8 cellular contexts compared by ENCODE assay signal in genomic region chr4:38062088-38062893, GRCh38.
DNase-seq lines count a peak whose midpoint lies in the region; ATAC-seq and TF ChIP-seq lines count a peak whose summit lies in the region.

No MANE protein-coding gene starts in this region.

- TF ChIP-seq CTCF in BJ (IDR thresholded peaks at IDR 0.05; ENCODE audit: insufficient read depth, low read depth, low read length) = peak; percentile 73
- peak; percentile 81 for TF ChIP-seq CTCF in activated B cell treated with CpG ODN at 0.5 μM for 24 hours (IDR thresholded peaks at IDR 0.05)
- TF ChIP-seq CTCF in kidney epithelial cell (IDR thresholded peaks at IDR 0.05; ENCODE audit: insufficient read depth, low read length, poor library complexity, severe bottlenecking) = peak; percentile 76

- peak; percentile 72 for ATAC-seq in GM21390 (IDR thresholded peaks at IDR 0.05; ENCODE audit: unreplicated experiment)
- peak; percentile 49 for ATAC-seq in activated B cell treated with CpG ODN at 0.5 μM for 24 hours (ENCODE audit: low read depth)
- no peak for ATAC-seq in HG02678 (IDR thresholded peaks at IDR 0.05; ENCODE audit: unreplicated experiment)

- H3K36me3 Mint-ChIP-seq in activated B cell treated with CpG ODN at 0.5 μM for 24 hours (ENCODE audit: low read depth) = peaks cover 65% of the 10 kb centered on the region

- H3K36me3 ChIP-seq in BJ (ENCODE audit: control insufficient read depth, insufficient read depth, low read length) = peaks cover 2% of the 10 kb centered on the region
- H3K36me3 ChIP-seq in kidney epithelial cell (ENCODE audit: control insufficient read depth, insufficient read depth, low read length) = peaks cover 2% of the 10 kb centered on the region

- H3K4me3 ChIP-seq in BJ (ENCODE audit: low read depth, low read length) (0 out of 2 replicates have a peak overlapping the region, but pooled peaks have one; percentile 4), kidney epithelial cell (ENCODE audit: low read depth, low read length) (no peak overlapping the region)

- H3K4me1 Mint-ChIP-seq in activated B cell treated with CpG ODN at 0.5 μM for 24 hours = peaks cover 14% of the 10 kb centered on the region

- peak overlapping the region; percentile 57 for H3K4me3 Mint-ChIP-seq in activated B cell treated with CpG ODN at 0.5 μM for 24 hours

- CTCF ChIA-PET in BJ (lab: Yijun Ruan, JAX) = interaction anchor here (0.6 to 1.8 kb wide), 9 partner anchors 7 to 669 kb away, joined by 3 to 11 read pairs (median 3); no protein-coding TSS in a partner anchor
- CTCF ChIA-PET in activated B cell treated with CpG ODN at 0.5 μM for 24 hours (lab: Charles Lee) = interaction anchor here (0.6 to 1.7 kb wide), 5 partner anchors 16 to 1748 kb away, joined by 3 to 7 read pairs (median 3); no protein-coding TSS in a partner anchor

- H3K27ac Mint-ChIP-seq in activated B cell treated with CpG ODN at 0.5 μM for 24 hours = no peak overlapping the region

- no peaks in the 10 kb centered on the region for H3K27me3 Mint-ChIP-seq in activated B cell treated with CpG ODN at 0.5 μM for 24 hours

- POLR2A ChIA-PET in BJ (lab: Charles Lee) (no interaction called here), activated B cell treated with CpG ODN at 0.5 μM for 24 hours (lab: Charles Lee) (interaction anchor here (0.7 kb wide), 1 partner anchor 46 kb away, joined by 3 read pairs; no protein-coding TSS in a partner anchor)

- DNase-seq in BJ (ENCODE audit: low read depth) = no peak
- DNase-seq in NCI-H187 treated with DMSO at 0.1 percent for 48 hours (lab: John Stamatoyannopoulos, UW) = peak; percentile 7
- no peak for DNase-seq in activated B cell treated with CpG ODN at 0.5 μM for 24 hours
- peak in 52 of 61 donors; percentile 3 to 79 (median 44) for DNase-seq in caudate nucleus (lab: John Stamatoyannopoulos, UW)
- no peak for DNase-seq in kidney epithelial cell (ENCODE audit: low read depth)
- peak; percentile 51 to 57 for DNase-seq in stimulated activated CD4-positive, alpha-beta T cell treated with anti-CD3 and anti-CD28 coated beads, Interleukin-1b, Interleukin-23, amount 100 ng/mL, for 4 hours (ENCODE audit: low read depth in 2 of 2)

- peak overlapping the region; percentile 7 for H3K27ac ChIP-seq in caudate nucleus (ENCODE audit: low read depth, low read length)

- H3K27me3 ChIP-seq in BJ (ENCODE audit: control insufficient read depth, insufficient read depth, low read length) (no peaks in the 10 kb centered on the region), kidney epithelial cell (ENCODE audit: control insufficient read depth, insufficient read depth, low read length) (no peaks in the 10 kb centered on the region)

- intact Hi-C loops in activated B cell treated with CpG ODN at 0.5 μM for 24 hours (cut with micrococcal nuclease) = loop anchor here (1.0 to 5.0 kb wide), 5 partner anchors 117 to 795 kb away; partner anchors contain the start of gene TLR6

- H3K9me3 Mint-ChIP-seq in activated B cell treated with CpG ODN at 0.5 μM for 24 hours = no peaks in the 10 kb centered on the region

Comparison
In these comparisons a context has a peak if more than half of its experiments do, and no peak if none do; other contexts are left out.
1. DNase-seq: peak in NCI-H187 treated with DMSO at 0.1 percent for 48 hours (single experiment), caudate nucleus (52 of 61) and stimulated activated CD4-positive, alpha-beta T cell treated with anti-CD3 and anti-CD28 coated beads, Interleukin-1b, Interleukin-23, amount 100 ng/mL, for 4 hours (2 of 2); none in BJ (single experiment), activated B cell treated with CpG ODN at 0.5 μM for 24 hours (single experiment) and kidney epithelial cell (single experiment).
2. Peak in every context shown above with its lines, with median percentiles within 50 percentile points of each other: CTCF ChIP-seq.